1 cellular context compared by ENCODE assay signal in genomic region chr14:37608649-37609048, GRCh38.
TF ChIP-seq lines count a peak whose summit lies in the region.

No MANE protein-coding gene starts in this region.

TF ChIP-seq in HepG2, 621 proteins besides CTCF, POLR2A, EP300 and RAD21 (continues in another document):
- TF ChIP-seq NR1H2 (CRISPR knock-in tag; IDR thresholded peaks at IDR 0.05; ENCODE audit: borderline replicate concordance, low read depth) (no peak), ZNF761 (CRISPR knock-in tag; conservative IDR thresholded peaks at IDR 0.05) (0 out of 2 replicates have a peak, but pooled peaks have one; percentile 24), CBX5 (CRISPR knock-in tag; IDR thresholded peaks at IDR 0.05; ENCODE audit: borderline replicate concordance) (no peak), ZKSCAN1 (IDR thresholded peaks at IDR 0.05; ENCODE audit: low read length) (no peak), IKZF1 (IDR thresholded peaks at IDR 0.05) (no peak), ZNF382 (CRISPR knock-in tag; IDR thresholded peaks at IDR 0.05; ENCODE audit: borderline replicate concordance) (no peak), UBTF (CRISPR knock-in tag; IDR thresholded peaks at IDR 0.05) (no peak), NFE2L2 (IDR thresholded peaks at IDR 0.05; ENCODE audit: low read length) (no peak), TCF7 (IDR thresholded peaks at IDR 0.05; ENCODE audit: low read depth) (peak; percentile 57), ADNP (CRISPR knock-in tag; IDR thresholded peaks at IDR 0.05) (no peak), SRSF1 (optimal IDR thresholded peaks at IDR 0.05; ENCODE audit: low read depth, low read length) (no peak), NCOR1 (IDR thresholded peaks at IDR 0.05; ENCODE audit: borderline replicate concordance, low read length) (peak; percentile 60; the same call in 1 of the 2 replicates), RFX3 (CRISPR knock-in tag; IDR thresholded peaks at IDR 0.05) (no peak), BHLHE40 (IDR thresholded peaks at IDR 0.05; ENCODE audit: low read length) (no peak), REPIN1 (CRISPR knock-in tag; IDR thresholded peaks at IDR 0.05; ENCODE audit: borderline replicate concordance, low read depth) (no peak), GATAD2A (CRISPR knock-in tag; IDR thresholded peaks at IDR 0.05) (peak; percentile 52; the same call in 1 of the 2 replicates), POLR2AphosphoS5 (IDR thresholded peaks at IDR 0.05; ENCODE audit: low read depth, low read length) (no peak), ASH2L (IDR thresholded peaks at IDR 0.05; ENCODE audit: insufficient read length, low read depth, low read length) (peak; percentile 34), ZNF317 (CRISPR knock-in tag; IDR thresholded peaks at IDR 0.05) (no peak), ZBTB7B (CRISPR knock-in tag; IDR thresholded peaks at IDR 0.05) (peak; percentile 72; the same call in 1 of the 2 replicates), ARID5B (CRISPR knock-in tag; IDR thresholded peaks at IDR 0.05) (0 out of 2 replicates have a peak, but pooled peaks have one; percentile 38), ZNF441 (CRISPR knock-in tag; IDR thresholded peaks at IDR 0.05; ENCODE audit: borderline replicate concordance) (no peak), SATB2 (CRISPR knock-in tag; IDR thresholded peaks at IDR 0.05) (no peak), HNF4A (CRISPR knock-in tag; IDR thresholded peaks at IDR 0.05) (peak; percentile 67), IKZF4 (CRISPR knock-in tag; IDR thresholded peaks at IDR 0.05; ENCODE audit: borderline replicate concordance, low read depth, not compliant biosample characterization) (no peak), ZNF703 (CRISPR knock-in tag; IDR thresholded peaks at IDR 0.05; ENCODE audit: borderline replicate concordance) (no peak), ZMYM4 (CRISPR knock-in tag; IDR thresholded peaks at IDR 0.05) (peak; percentile 75), GMEB1 (CRISPR knock-in tag; IDR thresholded peaks at IDR 0.05; ENCODE audit: borderline replicate concordance) (peak; percentile 23; the same call in 1 of the 2 replicates), ZFAT (CRISPR knock-in tag; conservative IDR thresholded peaks at IDR 0.05) (no peak), PAXIP1 (CRISPR knock-in tag; conservative IDR thresholded peaks at IDR 0.05) (0 out of 2 replicates have a peak, but pooled peaks have one; percentile 38), ZNF775 (CRISPR knock-in tag; IDR thresholded peaks at IDR 0.05; ENCODE audit: borderline replicate concordance) (no peak), GTF3A (CRISPR knock-in tag; conservative IDR thresholded peaks at IDR 0.05) (no peak), GZF1 (CRISPR knock-in tag; IDR thresholded peaks at IDR 0.05) (no peak), RFX1 (IDR thresholded peaks at IDR 0.05) (no peak), ZNF598 (CRISPR knock-in tag; IDR thresholded peaks at IDR 0.05; ENCODE audit: borderline replicate concordance) (no peak), ZC3H4 (CRISPR knock-in tag; IDR thresholded peaks at IDR 0.05; ENCODE audit: borderline replicate concordance) (no peak), ZFX (CRISPR knock-in tag; IDR thresholded peaks at IDR 0.05; ENCODE audit: low read depth) (no peak), ZNF20 (CRISPR knock-in tag; IDR thresholded peaks at IDR 0.05) (no peak), ZNF282 (IDR thresholded peaks at IDR 0.05; ENCODE audit: partially characterized antibody) (no peak), ZNF547 (CRISPR knock-in tag; IDR thresholded peaks at IDR 0.05) (no peak), HMG20A (CRISPR knock-in tag; IDR thresholded peaks at IDR 0.05; ENCODE audit: borderline replicate concordance) (no peak), ZNF207 (IDR thresholded peaks at IDR 0.05; ENCODE audit: borderline replicate concordance) (no peak), SAFB2 (CRISPR knock-in tag; IDR thresholded peaks at IDR 0.05; ENCODE audit: borderline replicate concordance, low read depth) (no peak), TARDBP (CRISPR knock-in tag; IDR thresholded peaks at IDR 0.05) (no peak), ZNF501 (CRISPR knock-in tag; IDR thresholded peaks at IDR 0.05) (peak; percentile 73), GFI1 (CRISPR knock-in tag; IDR thresholded peaks at IDR 0.05; ENCODE audit: borderline replicate concordance) (no peak), KLF11 (CRISPR knock-in tag; IDR thresholded peaks at IDR 0.05) (no peak), HBP1 (CRISPR knock-in tag; IDR thresholded peaks at IDR 0.05; ENCODE audit: low read depth) (no peak)
- TF ChIP-seq, protein P1, sequence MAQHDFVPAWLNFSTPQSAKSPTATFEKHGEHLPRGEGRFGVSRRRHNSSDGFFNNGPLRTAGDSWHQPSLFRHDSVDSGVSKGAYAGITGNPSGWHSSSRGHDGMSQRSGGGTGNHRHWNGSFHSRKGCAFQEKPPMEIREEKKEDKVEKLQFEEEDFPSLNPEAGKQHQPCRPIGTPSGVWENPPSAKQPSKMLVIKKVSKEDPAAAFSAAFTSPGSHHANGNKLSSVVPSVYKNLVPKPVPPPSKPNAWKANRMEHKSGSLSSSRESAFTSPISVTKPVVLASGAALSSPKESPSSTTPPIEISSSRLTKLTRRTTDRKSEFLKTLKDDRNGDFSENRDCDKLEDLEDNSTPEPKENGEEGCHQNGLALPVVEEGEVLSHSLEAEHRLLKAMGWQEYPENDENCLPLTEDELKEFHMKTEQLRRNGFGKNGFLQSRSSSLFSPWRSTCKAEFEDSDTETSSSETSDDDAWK (CRISPR knock-in tag; IDR thresholded peaks at IDR 0.05), result no peak
- TF ChIP-seq, protein P2, sequence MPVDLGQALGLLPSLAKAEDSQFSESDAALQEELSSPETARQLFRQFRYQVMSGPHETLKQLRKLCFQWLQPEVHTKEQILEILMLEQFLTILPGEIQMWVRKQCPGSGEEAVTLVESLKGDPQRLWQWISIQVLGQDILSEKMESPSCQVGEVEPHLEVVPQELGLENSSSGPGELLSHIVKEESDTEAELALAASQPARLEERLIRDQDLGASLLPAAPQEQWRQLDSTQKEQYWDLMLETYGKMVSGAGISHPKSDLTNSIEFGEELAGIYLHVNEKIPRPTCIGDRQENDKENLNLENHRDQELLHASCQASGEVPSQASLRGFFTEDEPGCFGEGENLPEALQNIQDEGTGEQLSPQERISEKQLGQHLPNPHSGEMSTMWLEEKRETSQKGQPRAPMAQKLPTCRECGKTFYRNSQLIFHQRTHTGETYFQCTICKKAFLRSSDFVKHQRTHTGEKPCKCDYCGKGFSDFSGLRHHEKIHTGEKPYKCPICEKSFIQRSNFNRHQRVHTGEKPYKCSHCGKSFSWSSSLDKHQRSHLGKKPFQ (CRISPR knock-in tag; IDR thresholded peaks at IDR 0.05; ENCODE audit: insufficient replicate concordance), result no peak
- TF ChIP-seq, protein P3, sequence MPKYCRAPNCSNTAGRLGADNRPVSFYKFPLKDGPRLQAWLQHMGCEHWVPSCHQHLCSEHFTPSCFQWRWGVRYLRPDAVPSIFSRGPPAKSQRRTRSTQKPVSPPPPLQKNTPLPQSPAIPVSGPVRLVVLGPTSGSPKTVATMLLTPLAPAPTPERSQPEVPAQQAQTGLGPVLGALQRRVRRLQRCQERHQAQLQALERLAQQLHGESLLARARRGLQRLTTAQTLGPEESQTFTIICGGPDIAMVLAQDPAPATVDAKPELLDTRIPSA (CRISPR knock-in tag; IDR thresholded peaks at IDR 0.05; ENCODE audit: borderline replicate concordance), result 0 out of 2 replicates have a peak, but pooled peaks have one; percentile 50
